9 cellular contexts compared by ENCODE assay signal in genomic region chr4:11424000-11424399, GRCh38. TPM values are rescaled to one million over a fixed set of nuclear protein-coding genes. Genes with fewer than 3 reads are reported as not detected.
A peak's percentile ranks its signal among the peaks of the same experiment; 100 is the strongest.
DNase-seq lines count a peak whose midpoint lies in the region; ATAC-seq, FAIRE-seq and TF ChIP-seq lines count a peak whose summit lies in the region.
"Had no signal": no experiment of that assay in that cellular context is flagged by ENCODE, and none has a peak within 500 bp of the region (broad histone marks: within the 10 kb centered on the region; RNA-seq: fewer than 3 reads in every experiment).

No MANE protein-coding gene starts in this region.

- DNase-seq in cardiac muscle cell (ENCODE audit: low read depth in 1 of 2, low spot score in 1 of 2) = peak; percentile 75 to 78
- DNase-seq in cardiac septum (ENCODE audit: low spot score) = no peak
- peak; percentile 60 for DNase-seq in HuH-7.5 (ENCODE audit: low spot score)
- DNase-seq in WERI-Rb-1 = peak; percentile 65
- DNase-seq in kidney = peak; percentile 60
- DNase-seq in esophagus muscularis mucosa (ENCODE audit: extremely low spot score) = no peak

- FAIRE-seq in kidney (lab: Jason Lieb, UNC) = no peak

- TF ChIP-seq EP300 in esophagus muscularis mucosa (IDR thresholded peaks at IDR 0.05) = no peak

- H3K9me3 ChIP-seq in cardiac muscle cell (ENCODE audit: low read depth) (no peaks in the 10 kb centered on the region), WERI-Rb-1 (ENCODE audit: severe bottlenecking) (no peaks in the 10 kb centered on the region), kidney (ENCODE audit: control insufficient read depth in 1 of 2, low read length in 2 of 2) (no peaks in the 10 kb centered on the region), esophagus muscularis mucosa (no peaks in the 10 kb centered on the region)

- no peak for ATAC-seq in GM18520 (IDR thresholded peaks at IDR 0.05; ENCODE audit: unreplicated experiment)
- ATAC-seq in GM18907 (IDR thresholded peaks at IDR 0.05; ENCODE audit: unreplicated experiment) = no peak

- TF ChIP-seq CTCF in cardiac muscle cell (IDR thresholded peaks at IDR 0.05; ENCODE audit: low read depth, low read length) = peak; percentile 63
- peak; percentile 57; the same call in 1 of the 2 replicates for TF ChIP-seq CTCF in WERI-Rb-1 (IDR thresholded peaks at IDR 0.05; ENCODE audit: low read depth, low read length)
- peak; percentile 8 for TF ChIP-seq CTCF in kidney (IDR thresholded peaks at IDR 0.05; ENCODE audit: borderline replicate concordance, extremely low read depth, insufficient read depth)
- TF ChIP-seq CTCF in esophagus muscularis mucosa (IDR thresholded peaks at IDR 0.05) = peak in 1 of 3 experiments; percentile 15

- peaks cover 32% of the 10 kb centered on the region for H3K27me3 ChIP-seq in cardiac muscle cell
- peaks cover 12% of the 10 kb centered on the region for H3K27me3 ChIP-seq in WERI-Rb-1 (ENCODE audit: insufficient read depth, low read depth, severe bottlenecking)
- peaks cover 0 to 23% (median 2%) of the 10 kb centered on the region in 4 donors for H3K27me3 ChIP-seq in esophagus muscularis mucosa

- intact Hi-C loops in cardiac septum (cut with DNase I) (loop anchor here (10.0 kb wide), 2 partner anchors 291 to 839 kb away; no protein-coding TSS in a partner anchor), kidney (cut with DNase I) (no loop called here), esophagus muscularis mucosa (cut with DNase I) (loop anchor here (10.0 kb wide), 1 partner anchor 839 kb away; no protein-coding TSS in a partner anchor)

- TF ChIP-seq POLR2A in esophagus muscularis mucosa (IDR thresholded peaks at IDR 0.05; ENCODE audit: low read depth) = no peak

- H3K4me1 ChIP-seq in cardiac muscle cell (ENCODE audit: low read depth) (peaks cover 12% of the 10 kb centered on the region), kidney (ENCODE audit: control insufficient read depth in 1 of 2, insufficient read depth in 1 of 2, low read depth in 1 of 2, low read length in 2 of 2) (peaks cover 0 to 12% of the 10 kb centered on the region in 2 donors), esophagus muscularis mucosa (peaks cover 3 to 27% (median 25%) of the 10 kb centered on the region in 4 donors)

- no peak overlapping the region for H3K9ac ChIP-seq in kidney (ENCODE audit: low read length in 2 of 2)

- H3K27ac ChIP-seq in cardiac muscle cell (no peak overlapping the region), WERI-Rb-1 (no peak overlapping the region), kidney (ENCODE audit: low read depth in 2 of 2, low read length in 2 of 2) (no peak overlapping the region), esophagus muscularis mucosa (replicated peaks in 1 of 4) (no peak overlapping the region)

- WGBS in esophagus muscularis mucosa = 58% methylated on average over 4 of the region's 4 CpGs

- H3K36me3 ChIP-seq in cardiac muscle cell (no peaks in the 10 kb centered on the region), WERI-Rb-1 (no peaks in the 10 kb centered on the region), kidney (ENCODE audit: control insufficient read depth in 1 of 2, insufficient read depth in 2 of 2, low read length in 2 of 2) (no peaks in the 10 kb centered on the region), esophagus muscularis mucosa (no peaks in the 10 kb centered on the region)

- H3K4me3 ChIP-seq in cardiac muscle cell (no peak overlapping the region), WERI-Rb-1 (ENCODE audit: low read depth, low read length) (no peak overlapping the region), kidney (ENCODE audit: low read length in 2 of 2) (no peak overlapping the region), esophagus muscularis mucosa (no peak overlapping the region)

RNA-seq across cellular contexts. Expression of gene HS3ST1, which starts 4.7 kb away (rescaled TPM):
- total RNA-seq in cardiac muscle cell (0.09 and 0.35 TPM in 2 replicates), cardiac septum (1.2 TPM), kidney (39.0 TPM), esophagus muscularis mucosa (10 to 100 TPM in 1 of 4 donors, 1 to 10 TPM in 3; 3.1 to 12.5 (median 5.4) TPM)
- polyA plus RNA-seq in cardiac muscle cell (0.19 and 0.40 TPM in 2 replicates), kidney (ENCODE audit: insufficient read depth, low read depth, low replicate concordance) (1.1 TPM)
- total RNA-seq: activated CD8-positive, alpha-beta memory T cell treated with anti-CD3 and anti-CD28 coated beads for 36 hours had no signal

Comparison
In these comparisons a context has a peak if more than half of its experiments do, and no peak if none do; other contexts are left out.
1. DNase-seq: peak in cardiac muscle cell (2 of 2), HuH-7.5 (single experiment), WERI-Rb-1 (single experiment) and kidney (single experiment); none in cardiac septum (single experiment) and esophagus muscularis mucosa (single experiment).